ENCODE assay signal across 1 cellular context in the genomic region with DNA sequence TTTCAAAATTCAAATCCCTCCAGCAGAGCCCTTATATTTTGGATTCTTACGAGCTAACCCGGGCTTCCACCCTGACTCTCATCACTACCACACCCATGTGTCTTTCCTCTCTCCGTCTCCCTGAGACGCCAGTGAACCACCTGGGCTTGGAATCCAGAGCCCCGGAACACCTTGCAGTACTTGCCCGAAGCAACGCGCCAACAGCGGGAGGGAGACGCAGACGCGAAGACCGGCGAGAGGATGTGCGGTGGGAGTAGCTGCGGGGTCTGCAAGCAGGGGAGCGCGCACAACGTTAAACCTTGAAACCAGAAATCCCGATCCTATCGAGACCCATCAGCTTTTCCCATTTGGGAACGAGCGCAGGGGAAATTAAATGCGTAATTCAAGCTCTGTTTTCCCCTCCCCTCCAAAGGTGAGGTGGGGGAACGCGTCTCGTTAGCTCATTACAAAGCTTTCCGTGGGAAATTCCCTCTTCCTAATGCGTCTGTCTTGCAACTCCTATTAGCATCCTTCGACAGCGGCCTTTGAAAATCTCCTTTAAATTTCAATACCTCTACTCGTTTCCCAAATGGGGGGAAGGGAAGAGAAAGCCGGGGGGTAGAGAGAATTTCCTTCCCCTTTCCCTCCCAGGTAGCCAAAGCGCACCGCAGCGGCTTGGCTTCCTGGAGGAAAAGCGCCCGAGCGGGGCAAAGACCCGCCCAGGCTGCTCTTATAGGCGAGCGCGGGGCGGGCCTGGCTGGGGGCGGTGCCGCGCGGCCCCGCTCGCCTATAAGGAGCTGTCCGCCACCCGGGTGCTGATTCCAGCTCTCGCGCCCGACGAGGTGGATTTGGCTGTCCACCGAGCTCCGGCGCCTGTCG.
TF ChIP-seq lines count a peak whose summit lies in the region.

A gene (plus strand): TSS at position 797 of the 858 bp plus-strand sequence. CDS start 364 bp downstream, outside the sequence.

TF ChIP-seq in HepG2, 621 proteins besides CTCF, POLR2A, EP300 and RAD21 (continued from another document and continues in another):
- TF ChIP-seq, protein P1, sequence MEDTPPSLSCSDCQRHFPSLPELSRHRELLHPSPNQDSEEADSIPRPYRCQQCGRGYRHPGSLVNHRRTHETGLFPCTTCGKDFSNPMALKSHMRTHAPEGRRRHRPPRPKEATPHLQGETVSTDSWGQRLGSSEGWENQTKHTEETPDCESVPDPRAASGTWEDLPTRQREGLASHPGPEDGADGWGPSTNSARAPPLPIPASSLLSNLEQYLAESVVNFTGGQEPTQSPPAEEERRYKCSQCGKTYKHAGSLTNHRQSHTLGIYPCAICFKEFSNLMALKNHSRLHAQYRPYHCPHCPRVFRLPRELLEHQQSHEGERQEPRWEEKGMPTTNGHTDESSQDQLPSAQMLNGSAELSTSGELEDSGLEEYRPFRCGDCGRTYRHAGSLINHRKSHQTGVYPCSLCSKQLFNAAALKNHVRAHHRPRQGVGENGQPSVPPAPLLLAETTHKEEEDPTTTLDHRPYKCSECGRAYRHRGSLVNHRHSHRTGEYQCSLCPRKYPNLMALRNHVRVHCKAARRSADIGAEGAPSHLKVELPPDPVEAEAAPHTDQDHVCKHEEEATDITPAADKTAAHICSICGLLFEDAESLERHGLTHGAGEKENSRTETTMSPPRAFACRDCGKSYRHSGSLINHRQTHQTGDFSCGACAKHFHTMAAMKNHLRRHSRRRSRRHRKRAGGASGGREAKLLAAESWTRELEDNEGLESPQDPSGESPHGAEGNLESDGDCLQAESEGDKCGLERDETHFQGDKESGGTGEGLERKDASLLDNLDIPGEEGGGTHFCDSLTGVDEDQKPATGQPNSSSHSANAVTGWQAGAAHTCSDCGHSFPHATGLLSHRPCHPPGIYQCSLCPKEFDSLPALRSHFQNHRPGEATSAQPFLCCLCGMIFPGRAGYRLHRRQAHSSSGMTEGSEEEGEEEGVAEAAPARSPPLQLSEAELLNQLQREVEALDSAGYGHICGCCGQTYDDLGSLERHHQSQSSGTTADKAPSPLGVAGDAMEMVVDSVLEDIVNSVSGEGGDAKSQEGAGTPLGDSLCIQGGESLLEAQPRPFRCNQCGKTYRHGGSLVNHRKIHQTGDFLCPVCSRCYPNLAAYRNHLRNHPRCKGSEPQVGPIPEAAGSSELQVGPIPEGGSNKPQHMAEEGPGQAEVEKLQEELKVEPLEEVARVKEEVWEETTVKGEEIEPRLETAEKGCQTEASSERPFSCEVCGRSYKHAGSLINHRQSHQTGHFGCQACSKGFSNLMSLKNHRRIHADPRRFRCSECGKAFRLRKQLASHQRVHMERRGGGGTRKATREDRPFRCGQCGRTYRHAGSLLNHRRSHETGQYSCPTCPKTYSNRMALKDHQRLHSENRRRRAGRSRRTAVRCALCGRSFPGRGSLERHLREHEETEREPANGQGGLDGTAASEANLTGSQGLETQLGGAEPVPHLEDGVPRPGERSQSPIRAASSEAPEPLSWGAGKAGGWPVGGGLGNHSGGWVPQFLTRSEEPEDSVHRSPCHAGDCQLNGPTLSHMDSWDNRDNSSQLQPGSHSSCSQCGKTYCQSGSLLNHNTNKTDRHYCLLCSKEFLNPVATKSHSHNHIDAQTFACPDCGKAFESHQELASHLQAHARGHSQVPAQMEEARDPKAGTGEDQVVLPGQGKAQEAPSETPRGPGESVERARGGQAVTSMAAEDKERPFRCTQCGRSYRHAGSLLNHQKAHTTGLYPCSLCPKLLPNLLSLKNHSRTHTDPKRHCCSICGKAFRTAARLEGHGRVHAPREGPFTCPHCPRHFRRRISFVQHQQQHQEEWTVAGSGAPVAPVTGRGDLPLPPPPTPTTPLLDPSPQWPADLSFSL (CRISPR knock-in tag; IDR thresholded peaks at IDR 0.05), result no peak
- TF ChIP-seq, protein P2, sequence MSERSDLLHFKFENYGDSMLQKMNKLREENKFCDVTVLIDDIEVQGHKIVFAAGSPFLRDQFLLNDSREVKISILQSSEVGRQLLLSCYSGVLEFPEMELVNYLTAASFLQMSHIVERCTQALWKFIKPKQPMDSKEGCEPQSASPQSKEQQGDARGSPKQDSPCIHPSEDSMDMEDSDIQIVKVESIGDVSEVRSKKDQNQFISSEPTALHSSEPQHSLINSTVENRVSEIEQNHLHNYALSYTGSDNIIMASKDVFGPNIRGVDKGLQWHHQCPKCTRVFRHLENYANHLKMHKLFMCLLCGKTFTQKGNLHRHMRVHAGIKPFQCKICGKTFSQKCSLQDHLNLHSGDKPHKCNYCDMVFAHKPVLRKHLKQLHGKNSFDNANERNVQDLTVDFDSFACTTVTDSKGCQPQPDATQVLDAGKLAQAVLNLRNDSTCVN (CRISPR knock-in tag; IDR thresholded peaks at IDR 0.05; ENCODE audit: borderline replicate concordance), result 0 out of 2 replicates have a peak, but pooled peaks have one; percentile 25
- TF ChIP-seq, protein P3, sequence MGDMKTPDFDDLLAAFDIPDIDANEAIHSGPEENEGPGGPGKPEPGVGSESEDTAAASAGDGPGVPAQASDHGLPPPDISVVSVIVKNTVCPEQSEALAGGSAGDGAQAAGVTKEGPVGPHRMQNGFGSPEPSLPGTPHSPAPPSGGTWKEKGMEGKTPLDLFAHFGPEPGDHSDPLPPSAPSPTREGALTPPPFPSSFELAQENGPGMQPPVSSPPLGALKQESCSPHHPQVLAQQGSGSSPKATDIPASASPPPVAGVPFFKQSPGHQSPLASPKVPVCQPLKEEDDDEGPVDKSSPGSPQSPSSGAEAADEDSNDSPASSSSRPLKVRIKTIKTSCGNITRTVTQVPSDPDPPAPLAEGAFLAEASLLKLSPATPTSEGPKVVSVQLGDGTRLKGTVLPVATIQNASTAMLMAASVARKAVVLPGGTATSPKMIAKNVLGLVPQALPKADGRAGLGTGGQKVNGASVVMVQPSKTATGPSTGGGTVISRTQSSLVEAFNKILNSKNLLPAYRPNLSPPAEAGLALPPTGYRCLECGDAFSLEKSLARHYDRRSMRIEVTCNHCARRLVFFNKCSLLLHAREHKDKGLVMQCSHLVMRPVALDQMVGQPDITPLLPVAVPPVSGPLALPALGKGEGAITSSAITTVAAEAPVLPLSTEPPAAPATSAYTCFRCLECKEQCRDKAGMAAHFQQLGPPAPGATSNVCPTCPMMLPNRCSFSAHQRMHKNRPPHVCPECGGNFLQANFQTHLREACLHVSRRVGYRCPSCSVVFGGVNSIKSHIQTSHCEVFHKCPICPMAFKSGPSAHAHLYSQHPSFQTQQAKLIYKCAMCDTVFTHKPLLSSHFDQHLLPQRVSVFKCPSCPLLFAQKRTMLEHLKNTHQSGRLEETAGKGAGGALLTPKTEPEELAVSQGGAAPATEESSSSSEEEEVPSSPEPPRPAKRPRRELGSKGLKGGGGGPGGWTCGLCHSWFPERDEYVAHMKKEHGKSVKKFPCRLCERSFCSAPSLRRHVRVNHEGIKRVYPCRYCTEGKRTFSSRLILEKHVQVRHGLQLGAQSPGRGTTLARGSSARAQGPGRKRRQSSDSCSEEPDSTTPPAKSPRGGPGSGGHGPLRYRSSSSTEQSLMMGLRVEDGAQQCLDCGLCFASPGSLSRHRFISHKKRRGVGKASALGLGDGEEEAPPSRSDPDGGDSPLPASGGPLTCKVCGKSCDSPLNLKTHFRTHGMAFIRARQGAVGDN (CRISPR knock-in tag; IDR thresholded peaks at IDR 0.05), result peak; percentile 11; the same call in 1 of the 2 replicates
- TF ChIP-seq PRMT3 (CRISPR knock-in tag; IDR thresholded peaks at IDR 0.05; ENCODE audit: borderline replicate concordance, low read depth) (no peak), ZMYM4 (CRISPR knock-in tag; IDR thresholded peaks at IDR 0.05) (0 out of 2 replicates have a peak, but pooled peaks have one; percentile 22), ZNF724P (CRISPR knock-in tag; IDR thresholded peaks at IDR 0.05; ENCODE audit: borderline replicate concordance) (no peak), ATF7-NPFF (CRISPR knock-in tag; IDR thresholded peaks at IDR 0.05; ENCODE audit: low read depth) (no peak), HNRNPH1 (optimal IDR thresholded peaks at IDR 0.05; ENCODE audit: low read depth, low read length) (no peak), ZNF33A (CRISPR knock-in tag; IDR thresholded peaks at IDR 0.05; ENCODE audit: borderline replicate concordance) (no peak), ZNF749 (CRISPR knock-in tag; IDR thresholded peaks at IDR 0.05; ENCODE audit: borderline replicate concordance) (0 out of 2 replicates have a peak, but pooled peaks have one; percentile 46), ZBTB8A (CRISPR knock-in tag; IDR thresholded peaks at IDR 0.05; ENCODE audit: borderline replicate concordance, low read depth) (no peak), ZNF263 (CRISPR knock-in tag; IDR thresholded peaks at IDR 0.05) (no peak), ZFYVE20 (CRISPR knock-in tag; IDR thresholded peaks at IDR 0.05; ENCODE audit: borderline replicate concordance, low read depth) (no peak), ZNF441 (CRISPR knock-in tag; IDR thresholded peaks at IDR 0.05; ENCODE audit: borderline replicate concordance) (peak; percentile 34; the same call in 1 of the 2 replicates), ARNT2 (CRISPR knock-in tag; IDR thresholded peaks at IDR 0.05; ENCODE audit: low read depth) (no peak), ZNF7 (CRISPR knock-in tag; IDR thresholded peaks at IDR 0.05) (no peak), POGZ (CRISPR knock-in tag; IDR thresholded peaks at IDR 0.05) (no peak), ZNF552 (CRISPR knock-in tag; IDR thresholded peaks at IDR 0.05; ENCODE audit: borderline replicate concordance) (no peak), ZFP36L1 (CRISPR knock-in tag; IDR thresholded peaks at IDR 0.05) (peak; percentile 65; the same call in 1 of the 2 replicates), ZNF329 (CRISPR knock-in tag; IDR thresholded peaks at IDR 0.05; ENCODE audit: low read depth) (no peak), RXRA (CRISPR knock-in tag; IDR thresholded peaks at IDR 0.05) (no peak), RFX1 (IDR thresholded peaks at IDR 0.05) (no peak)
- TF ChIP-seq, protein P4, sequence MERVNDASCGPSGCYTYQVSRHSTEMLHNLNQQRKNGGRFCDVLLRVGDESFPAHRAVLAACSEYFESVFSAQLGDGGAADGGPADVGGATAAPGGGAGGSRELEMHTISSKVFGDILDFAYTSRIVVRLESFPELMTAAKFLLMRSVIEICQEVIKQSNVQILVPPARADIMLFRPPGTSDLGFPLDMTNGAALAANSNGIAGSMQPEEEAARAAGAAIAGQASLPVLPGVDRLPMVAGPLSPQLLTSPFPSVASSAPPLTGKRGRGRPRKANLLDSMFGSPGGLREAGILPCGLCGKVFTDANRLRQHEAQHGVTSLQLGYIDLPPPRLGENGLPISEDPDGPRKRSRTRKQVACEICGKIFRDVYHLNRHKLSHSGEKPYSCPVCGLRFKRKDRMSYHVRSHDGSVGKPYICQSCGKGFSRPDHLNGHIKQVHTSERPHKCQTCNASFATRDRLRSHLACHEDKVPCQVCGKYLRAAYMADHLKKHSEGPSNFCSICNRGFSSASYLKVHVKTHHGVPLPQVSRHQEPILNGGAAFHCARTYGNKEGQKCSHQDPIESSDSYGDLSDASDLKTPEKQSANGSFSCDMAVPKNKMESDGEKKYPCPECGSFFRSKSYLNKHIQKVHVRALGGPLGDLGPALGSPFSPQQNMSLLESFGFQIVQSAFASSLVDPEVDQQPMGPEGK (CRISPR knock-in tag; IDR thresholded peaks at IDR 0.05), result peak; percentile 32; the same call in 1 of the 2 replicates
- TF ChIP-seq, protein P5, sequence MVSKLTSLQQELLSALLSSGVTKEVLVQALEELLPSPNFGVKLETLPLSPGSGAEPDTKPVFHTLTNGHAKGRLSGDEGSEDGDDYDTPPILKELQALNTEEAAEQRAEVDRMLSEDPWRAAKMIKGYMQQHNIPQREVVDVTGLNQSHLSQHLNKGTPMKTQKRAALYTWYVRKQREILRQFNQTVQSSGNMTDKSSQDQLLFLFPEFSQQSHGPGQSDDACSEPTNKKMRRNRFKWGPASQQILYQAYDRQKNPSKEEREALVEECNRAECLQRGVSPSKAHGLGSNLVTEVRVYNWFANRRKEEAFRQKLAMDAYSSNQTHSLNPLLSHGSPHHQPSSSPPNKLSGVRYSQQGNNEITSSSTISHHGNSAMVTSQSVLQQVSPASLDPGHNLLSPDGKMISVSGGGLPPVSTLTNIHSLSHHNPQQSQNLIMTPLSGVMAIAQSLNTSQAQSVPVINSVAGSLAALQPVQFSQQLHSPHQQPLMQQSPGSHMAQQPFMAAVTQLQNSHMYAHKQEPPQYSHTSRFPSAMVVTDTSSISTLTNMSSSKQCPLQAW (CRISPR knock-in tag; IDR thresholded peaks at IDR 0.05), result no peak
- TF ChIP-seq, protein P6, sequence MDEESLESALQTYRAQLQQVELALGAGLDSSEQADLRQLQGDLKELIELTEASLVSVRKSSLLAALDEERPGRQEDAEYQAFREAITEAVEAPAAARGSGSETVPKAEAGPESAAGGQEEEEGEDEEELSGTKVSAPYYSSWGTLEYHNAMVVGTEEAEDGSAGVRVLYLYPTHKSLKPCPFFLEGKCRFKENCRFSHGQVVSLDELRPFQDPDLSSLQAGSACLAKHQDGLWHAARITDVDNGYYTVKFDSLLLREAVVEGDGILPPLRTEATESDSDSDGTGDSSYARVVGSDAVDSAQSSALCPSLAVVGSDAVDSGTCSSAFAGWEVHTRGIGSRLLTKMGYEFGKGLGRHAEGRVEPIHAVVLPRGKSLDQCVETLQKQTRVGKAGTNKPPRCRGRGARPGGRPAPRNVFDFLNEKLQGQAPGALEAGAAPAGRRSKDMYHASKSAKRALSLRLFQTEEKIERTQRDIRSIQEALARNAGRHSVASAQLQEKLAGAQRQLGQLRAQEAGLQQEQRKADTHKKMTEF (CRISPR knock-in tag; IDR thresholded peaks at IDR 0.05), result peak; percentile 30; the same call in 1 of the 2 replicates
- TF ChIP-seq, protein P7, sequence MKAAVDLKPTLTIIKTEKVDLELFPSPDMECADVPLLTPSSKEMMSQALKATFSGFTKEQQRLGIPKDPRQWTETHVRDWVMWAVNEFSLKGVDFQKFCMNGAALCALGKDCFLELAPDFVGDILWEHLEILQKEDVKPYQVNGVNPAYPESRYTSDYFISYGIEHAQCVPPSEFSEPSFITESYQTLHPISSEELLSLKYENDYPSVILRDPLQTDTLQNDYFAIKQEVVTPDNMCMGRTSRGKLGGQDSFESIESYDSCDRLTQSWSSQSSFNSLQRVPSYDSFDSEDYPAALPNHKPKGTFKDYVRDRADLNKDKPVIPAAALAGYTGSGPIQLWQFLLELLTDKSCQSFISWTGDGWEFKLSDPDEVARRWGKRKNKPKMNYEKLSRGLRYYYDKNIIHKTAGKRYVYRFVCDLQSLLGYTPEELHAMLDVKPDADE (CRISPR knock-in tag; IDR thresholded peaks at IDR 0.05), result no peak
- TF ChIP-seq, protein P8, sequence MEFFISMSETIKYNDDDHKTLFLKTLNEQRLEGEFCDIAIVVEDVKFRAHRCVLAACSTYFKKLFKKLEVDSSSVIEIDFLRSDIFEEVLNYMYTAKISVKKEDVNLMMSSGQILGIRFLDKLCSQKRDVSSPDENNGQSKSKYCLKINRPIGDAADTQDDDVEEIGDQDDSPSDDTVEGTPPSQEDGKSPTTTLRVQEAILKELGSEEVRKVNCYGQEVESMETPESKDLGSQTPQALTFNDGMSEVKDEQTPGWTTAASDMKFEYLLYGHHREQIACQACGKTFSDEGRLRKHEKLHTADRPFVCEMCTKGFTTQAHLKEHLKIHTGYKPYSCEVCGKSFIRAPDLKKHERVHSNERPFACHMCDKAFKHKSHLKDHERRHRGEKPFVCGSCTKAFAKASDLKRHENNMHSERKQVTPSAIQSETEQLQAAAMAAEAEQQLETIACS (CRISPR knock-in tag; IDR thresholded peaks at IDR 0.05), result peak; percentile 64
